29 cellular contexts compared by ENCODE assay signal in genomic region chr13:40238761-40239160, GRCh38.
"Had no signal": no experiment of that assay in that cellular context is flagged by ENCODE, and none has a peak within 500 bp of the region (broad histone marks: within the 10 kb centered on the region; RNA-seq: fewer than 3 reads in every experiment).

No MANE protein-coding gene starts in this region.

- H3K9me3 Mint-ChIP-seq: activated CD4-positive, alpha-beta memory T cell treated with anti-CD3 and anti-CD28 coated beads, Interleukin-2, amount 10 ng/mL, durations not matched to agents 7 days and 5 days; activated naive CD8-positive, alpha-beta T cell treated with anti-CD3 and anti-CD28 coated beads for 36 hours; activated T-cell treated with anti-CD3 and anti-CD28 coated beads, Interleukin-2, amount 50 U/mL, for 72 hours; activated T-helper 17 cell treated with anti-CD3 and anti-CD28 coated beads, Interleukin-2, amount 50 U/mL, for 72 hours had no signal

- H3K36me3 Mint-ChIP-seq: activated CD8-positive, alpha-beta memory T cell treated with anti-CD3 and anti-CD28 coated beads, Interleukin-2, amount 10 ng/mL, durations not matched to agents 7 days and 5 days; activated naive CD8-positive, alpha-beta T cell treated with anti-CD3 and anti-CD28 coated beads for 36 hours had no signal

- H3K4me1 Mint-ChIP-seq: activated CD4-positive, alpha-beta memory T cell treated with anti-CD3 and anti-CD28 coated beads, Interleukin-2, amount 10 ng/mL, durations not matched to agents 7 days and 5 days; activated CD8-positive, alpha-beta memory T cell treated with anti-CD3 and anti-CD28 coated beads, Interleukin-2, amount 10 ng/mL, durations not matched to agents 7 days and 5 days; activated naive CD8-positive, alpha-beta T cell treated with anti-CD3 and anti-CD28 coated beads for 36 hours; activated T-helper 17 cell treated with anti-CD3 and anti-CD28 coated beads, Interleukin-2, amount 50 U/mL, for 72 hours had no signal

- ATAC-seq: activated CD8-positive, alpha-beta memory T cell treated with anti-CD3 and anti-CD28 coated beads, Interleukin-2, amount 10 ng/mL, durations not matched to agents 7 days and 5 days; activated T-cell treated with anti-CD3 and anti-CD28 coated beads, Interleukin-2, amount 50 U/mL, for 72 hours; activated T-helper 17 cell treated with anti-CD3 and anti-CD28 coated beads, Interleukin-2, amount 50 U/mL, for 72 hours; K562; Panc1 had no signal

- DNase-seq: activated CD4-positive, alpha-beta memory T cell treated with anti-CD3 and anti-CD28 coated beads, Interleukin-2, amount 10 ng/mL, durations not matched to agents 7 days and 5 days; activated CD4-positive, alpha-beta T cell treated with anti-CD3 and anti-CD28 coated beads for 1 hour; activated CD4-positive, alpha-beta T cell treated with anti-CD3 and anti-CD28 coated beads for 48 hours; activated CD4-positive, CD25-positive, alpha-beta regulatory T cell; activated CD8-positive, alpha-beta memory T cell treated with anti-CD3 and anti-CD28 coated beads for 24 hours; activated CD8-positive, alpha-beta memory T cell treated with anti-CD3 and anti-CD28 coated beads, Interleukin-2, amount 10 ng/mL, durations not matched to agents 7 days and 5 days; activated effector memory CD4-positive, alpha-beta T cell treated with anti-CD3 and anti-CD28 coated beads, Interleukin-2, amount 50 U/mL, for 16 hours; activated naive CD4-positive, alpha-beta T cell; activated naive CD4-positive, alpha-beta T cell treated with anti-CD3 and anti-CD28 coated beads, Interleukin-2, amount 50 U/mL, for 16 hours; activated naive CD8-positive, alpha-beta T cell treated with anti-CD3 and anti-CD28 coated beads for 36 hours; activated T-cell treated with anti-CD3 and anti-CD28 coated beads, Interleukin-2, amount 50 U/mL, for 1 hour; activated T-cell treated with anti-CD3 and anti-CD28 coated beads, Interleukin-2, amount 50 U/mL, for 72 hours; amniotic stem cell; aorta; NCI-H1105; NCI-H1417 treated with DMSO at 0.1 percent for 48 hours; NCI-H187 treated with DMSO at 0.1 percent for 48 hours; NCI-H2081; NCI-H226; NCI-H524 treated with DMSO at 0.1 percent for 48 hours; SHP77; SJCRH30; T1000; WERI-Rb-1 had no signal

- H3K4me3 Mint-ChIP-seq: activated CD4-positive, alpha-beta memory T cell treated with anti-CD3 and anti-CD28 coated beads, Interleukin-2, amount 10 ng/mL, durations not matched to agents 7 days and 5 days; activated CD8-positive, alpha-beta memory T cell treated with anti-CD3 and anti-CD28 coated beads, Interleukin-2, amount 10 ng/mL, durations not matched to agents 7 days and 5 days; activated naive CD8-positive, alpha-beta T cell treated with anti-CD3 and anti-CD28 coated beads for 36 hours; activated T-cell treated with anti-CD3 and anti-CD28 coated beads, Interleukin-2, amount 50 U/mL, for 72 hours; activated T-helper 17 cell treated with anti-CD3 and anti-CD28 coated beads, Interleukin-2, amount 50 U/mL, for 72 hours had no signal

- H3K9me3 ChIP-seq: SJCRH30 had no signal

- H3K4me3 ChIP-seq: cardiac muscle cell, K562, SJCRH30, SK-N-MC had no signal

- H3K27me3 ChIP-seq: cardiac muscle cell, SJCRH30 had no signal

- H3K27ac ChIP-seq: cardiac muscle cell, SJCRH30, SK-N-MC, WERI-Rb-1 had no signal

- H3K36me3 ChIP-seq: cardiac muscle cell, SJCRH30, WERI-Rb-1 had no signal

- H3K27ac Mint-ChIP-seq: activated CD4-positive, alpha-beta memory T cell treated with anti-CD3 and anti-CD28 coated beads, Interleukin-2, amount 10 ng/mL, durations not matched to agents 7 days and 5 days; activated CD8-positive, alpha-beta memory T cell treated with anti-CD3 and anti-CD28 coated beads, Interleukin-2, amount 10 ng/mL, durations not matched to agents 7 days and 5 days; activated naive CD8-positive, alpha-beta T cell treated with anti-CD3 and anti-CD28 coated beads for 36 hours; activated T-cell treated with anti-CD3 and anti-CD28 coated beads, Interleukin-2, amount 50 U/mL, for 72 hours; activated T-helper 17 cell treated with anti-CD3 and anti-CD28 coated beads, Interleukin-2, amount 50 U/mL, for 72 hours had no signal
